In the genomic region with DNA sequence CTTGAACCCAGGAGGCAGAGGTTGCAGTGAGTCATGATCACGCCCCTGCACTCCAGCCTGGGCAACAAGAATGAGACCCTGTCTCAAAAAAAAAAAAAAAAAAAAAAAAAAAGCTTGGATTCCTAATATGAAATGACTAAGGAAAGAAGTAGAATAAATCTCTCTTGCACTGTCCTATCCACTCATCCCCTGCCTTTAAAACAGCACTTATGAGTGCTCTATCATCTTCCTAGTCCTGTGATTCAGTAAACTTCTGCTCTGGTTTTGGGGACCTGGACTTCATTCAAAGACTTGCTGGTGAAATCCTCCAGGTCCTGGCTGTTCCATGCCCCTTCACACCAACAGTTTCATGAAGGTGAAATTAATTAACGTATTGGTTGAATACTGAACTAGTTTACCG, we compare ENCODE assay signal across 1 cellular context.
TF ChIP-seq lines count a peak whose summit lies in the region.

No MANE protein-coding gene starts in this region.

TF ChIP-seq in IMR-90, 13 proteins besides CTCF, POLR2A, EP300 and RAD21:
- TF ChIP-seq CEBPB (IDR thresholded peaks at IDR 0.05; ENCODE audit: low read depth, low read length) (no peak), MAFK (IDR thresholded peaks at IDR 0.05; ENCODE audit: low read depth, low read length) (no peak), NFE2L2 (IDR thresholded peaks at IDR 0.05; ENCODE audit: low read depth, low read length) (no peak)
